ENCODE assay signal across 17 cellular contexts in the genomic region with DNA sequence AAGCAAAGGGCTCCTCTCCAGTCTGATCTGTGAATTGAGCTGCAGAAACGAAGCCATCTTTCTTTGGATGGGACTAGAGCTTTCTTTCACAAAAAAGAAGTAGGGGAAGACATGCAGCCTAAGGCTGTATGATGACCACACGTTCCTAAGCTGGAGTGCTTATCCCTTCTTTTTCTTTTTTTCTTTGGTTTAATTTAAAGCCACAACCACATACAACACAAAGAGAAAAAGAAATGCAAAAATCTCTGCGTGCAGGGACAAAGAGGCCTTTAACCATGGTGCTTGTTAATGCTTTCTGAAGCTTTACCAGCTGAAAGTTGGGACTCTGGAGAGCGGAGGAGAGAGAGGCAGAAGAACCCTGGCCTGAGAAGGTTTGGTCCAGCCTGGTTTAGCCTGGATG.
DNase-seq lines count a peak whose midpoint lies in the region; ATAC-seq and TF ChIP-seq lines count a peak whose summit lies in the region.
"Had no signal": no experiment of that assay in that cellular context is flagged by ENCODE, and none has a peak within 500 bp of the region (broad histone marks: within the 10 kb centered on the region; RNA-seq: fewer than 3 reads in every experiment).

No MANE protein-coding gene starts in this region.

- no peak overlapping the region for H3K4me3 ChIP-seq in CD8-positive, alpha-beta T cell (ENCODE audit: low read depth, low read length)

- DNase-seq in activated CD4-positive, alpha-beta memory T cell treated with anti-CD3 and anti-CD28 coated beads for 36 hours: no peak
- no peak for DNase-seq in activated CD4-positive, alpha-beta memory T cell treated with anti-CD3 and anti-CD28 coated beads, Interleukin-2, amount 10 ng/mL, durations not matched to agents 7 days and 5 days
- DNase-seq in CD8-positive, alpha-beta T cell: no peak
- DNase-seq in neural crest cell (ENCODE audit: low read depth, low spot score): no peak
- DNase-seq in activated CD4-positive, alpha-beta T cell treated with anti-CD3 and anti-CD28 coated beads for 48 hours: no peak
- DNase-seq in NCI-H510A treated with DMSO at 0.1 percent for 48 hours (lab: John Stamatoyannopoulos, UW): no peak
- no peak for DNase-seq in activated CD8-positive, alpha-beta memory T cell treated with anti-CD3 and anti-CD28 coated beads, Interleukin-2, amount 50 U/mL, for 48 hours
- DNase-seq: CD4-positive, alpha-beta memory T cell; DMS79; H7; NCI-H1092; NCI-H146; NCI-H2081 treated with DMSO at 0.1 percent for 48 hours; NCI-H510A had no signal

- ATAC-seq in CD8-positive, alpha-beta T cell: no peak

- H3K36me3 Mint-ChIP-seq in activated CD4-positive, alpha-beta memory T cell treated with anti-CD3 and anti-CD28 coated beads for 36 hours: peaks cover 60% of the 10 kb centered on the region
- peaks cover 82% of the 10 kb centered on the region for H3K36me3 Mint-ChIP-seq in activated CD4-positive, alpha-beta memory T cell treated with anti-CD3 and anti-CD28 coated beads, Interleukin-2, amount 10 ng/mL, durations not matched to agents 7 days and 5 days (ENCODE audit: low read depth)
- H3K36me3 Mint-ChIP-seq in CD8-positive, alpha-beta T cell: peaks cover 84% of the 10 kb centered on the region
- H3K36me3 Mint-ChIP-seq in neural crest cell (ENCODE audit: low read depth): peaks cover 48% of the 10 kb centered on the region

- H3K27ac Mint-ChIP-seq in activated CD4-positive, alpha-beta memory T cell treated with anti-CD3 and anti-CD28 coated beads for 36 hours: peak overlapping the region; percentile 4
- H3K27ac Mint-ChIP-seq in activated CD4-positive, alpha-beta memory T cell treated with anti-CD3 and anti-CD28 coated beads, Interleukin-2, amount 10 ng/mL, durations not matched to agents 7 days and 5 days: no peak overlapping the region
- peak overlapping the region; percentile 53 for H3K27ac Mint-ChIP-seq in CD8-positive, alpha-beta T cell
- peak overlapping the region; percentile 5 for H3K27ac Mint-ChIP-seq in neural crest cell (ENCODE audit: unreplicated experiment)
- H3K27ac Mint-ChIP-seq: B cell had no signal

- intact Hi-C loops in activated CD4-positive, alpha-beta memory T cell treated with anti-CD3 and anti-CD28 coated beads for 36 hours (cut with micrococcal nuclease): no loop called here
- intact Hi-C loops in CD8-positive, alpha-beta T cell (cut with DNase I, micrococcal nuclease): no loop called here

- peaks cover 64% of the 10 kb centered on the region for H3K36me3 ChIP-seq in CD8-positive, alpha-beta T cell (ENCODE audit: insufficient read depth, low read length)

- H3K9me3 ChIP-seq in CD8-positive, alpha-beta T cell (ENCODE audit: low read length): no peaks in the 10 kb centered on the region

- H3K27me3 Mint-ChIP-seq in activated CD4-positive, alpha-beta memory T cell treated with anti-CD3 and anti-CD28 coated beads for 36 hours: no peaks in the 10 kb centered on the region
- no peaks in the 10 kb centered on the region for H3K27me3 Mint-ChIP-seq in activated CD4-positive, alpha-beta memory T cell treated with anti-CD3 and anti-CD28 coated beads, Interleukin-2, amount 10 ng/mL, durations not matched to agents 7 days and 5 days
- H3K27me3 Mint-ChIP-seq in CD8-positive, alpha-beta T cell (ENCODE audit: low read depth): no peaks in the 10 kb centered on the region
- H3K27me3 Mint-ChIP-seq in neural crest cell (ENCODE audit: low read depth): no peaks in the 10 kb centered on the region
- H3K27me3 Mint-ChIP-seq: B cell; CD4-positive, alpha-beta memory T cell had no signal

- H3K27me3 ChIP-seq in CD8-positive, alpha-beta T cell (ENCODE audit: insufficient read depth, low read length): no peaks in the 10 kb centered on the region

- H3K4me1 Mint-ChIP-seq in activated CD4-positive, alpha-beta memory T cell treated with anti-CD3 and anti-CD28 coated beads for 36 hours (ENCODE audit: low read depth): peaks cover 25% of the 10 kb centered on the region
- peaks cover 19% of the 10 kb centered on the region for H3K4me1 Mint-ChIP-seq in activated CD4-positive, alpha-beta memory T cell treated with anti-CD3 and anti-CD28 coated beads, Interleukin-2, amount 10 ng/mL, durations not matched to agents 7 days and 5 days
- H3K4me1 Mint-ChIP-seq in CD8-positive, alpha-beta T cell (ENCODE audit: low read depth): peaks cover 21% of the 10 kb centered on the region
- peaks cover 20% of the 10 kb centered on the region for H3K4me1 Mint-ChIP-seq in neural crest cell
- H3K4me1 Mint-ChIP-seq: B cell had no signal

- H3K4me1 ChIP-seq in CD8-positive, alpha-beta T cell (ENCODE audit: insufficient read depth, low read length): no peaks in the 10 kb centered on the region

- CTCF ChIA-PET in activated CD4-positive, alpha-beta memory T cell treated with anti-CD3 and anti-CD28 coated beads for 36 hours (lab: Charles Lee): interaction anchor here (0.8 to 2.1 kb wide), 2 partner anchors 9 to 11 kb away, joined by 3 to 18 read pairs; no protein-coding TSS in a partner anchor
- CTCF ChIA-PET in activated CD4-positive, alpha-beta memory T cell treated with anti-CD3 and anti-CD28 coated beads, Interleukin-2, amount 10 ng/mL, durations not matched to agents 7 days and 5 days (lab: Charles Lee): interaction anchor here (1.4 to 3.0 kb wide), 2 partner anchors 10 to 13 kb away, joined by 4 to 13 read pairs; no protein-coding TSS in a partner anchor
- CTCF ChIA-PET in CD8-positive, alpha-beta T cell (lab: Charles Lee): interaction anchor here (1.6 to 3.1 kb wide), 2 partner anchors 11 to 163 kb away, joined by 7 to 15 read pairs; no protein-coding TSS in a partner anchor

- H3K9me3 Mint-ChIP-seq in activated CD4-positive, alpha-beta memory T cell treated with anti-CD3 and anti-CD28 coated beads for 36 hours: no peaks in the 10 kb centered on the region
- no peaks in the 10 kb centered on the region for H3K9me3 Mint-ChIP-seq in activated CD4-positive, alpha-beta memory T cell treated with anti-CD3 and anti-CD28 coated beads, Interleukin-2, amount 10 ng/mL, durations not matched to agents 7 days and 5 days
- no peaks in the 10 kb centered on the region for H3K9me3 Mint-ChIP-seq in CD8-positive, alpha-beta T cell
- H3K9me3 Mint-ChIP-seq in neural crest cell: no peaks in the 10 kb centered on the region
- H3K9me3 Mint-ChIP-seq: CD4-positive, alpha-beta memory T cell had no signal

- POLR2A ChIA-PET in activated CD4-positive, alpha-beta memory T cell treated with anti-CD3 and anti-CD28 coated beads for 36 hours (lab: Charles Lee): no interaction called here
- POLR2A ChIA-PET in activated CD4-positive, alpha-beta memory T cell treated with anti-CD3 and anti-CD28 coated beads, Interleukin-2, amount 10 ng/mL, durations not matched to agents 7 days and 5 days (lab: Charles Lee): interaction anchor here (1.4 kb wide), 1 partner anchor 18 kb away, joined by 3 read pairs; no protein-coding TSS in a partner anchor
- POLR2A ChIA-PET in CD8-positive, alpha-beta T cell (lab: Charles Lee): interaction anchor here (1.6 kb wide), 1 partner anchor 10 kb away, joined by 3 read pairs; no protein-coding TSS in a partner anchor

- H3K27ac ChIP-seq in CD8-positive, alpha-beta T cell (ENCODE audit: low read depth, low read length): no peak overlapping the region
- H3K27ac ChIP-seq in cingulate gyrus (ENCODE audit: low read depth, low read length): peak overlapping the region; percentile 20
- H3K27ac ChIP-seq: 22Rv1 had no signal

- no peak overlapping the region for H3K4me3 Mint-ChIP-seq in activated CD4-positive, alpha-beta memory T cell treated with anti-CD3 and anti-CD28 coated beads for 36 hours
- H3K4me3 Mint-ChIP-seq in activated CD4-positive, alpha-beta memory T cell treated with anti-CD3 and anti-CD28 coated beads, Interleukin-2, amount 10 ng/mL, durations not matched to agents 7 days and 5 days: no peak overlapping the region
- no peak overlapping the region for H3K4me3 Mint-ChIP-seq in CD8-positive, alpha-beta T cell
- peak overlapping the region; percentile 68 for H3K4me3 Mint-ChIP-seq in neural crest cell
- H3K4me3 Mint-ChIP-seq: B cell; CD4-positive, alpha-beta memory T cell had no signal

- TF ChIP-seq CTCF in CD8-positive, alpha-beta T cell (IDR thresholded peaks at IDR 0.05): no peak
- no peak for TF ChIP-seq CTCF in neural crest cell (conservative IDR thresholded peaks at IDR 0.05)
